23 cellular contexts compared by ENCODE assay signal in genomic region chr3:155007729-155008128, GRCh38.
"Had no signal": no experiment of that assay in that cellular context is flagged by ENCODE, and none has a peak within 500 bp of the region (broad histone marks: within the 10 kb centered on the region; RNA-seq: fewer than 3 reads in every experiment).

No MANE protein-coding gene starts in this region.

- H3K4me1 Mint-ChIP-seq: activated B cell treated with CpG ODN at 0.5 μM for 24 hours; activated naive CD8-positive, alpha-beta T cell treated with anti-CD3 and anti-CD28 coated beads, Interleukin-2, amount 50 U/mL, for 24 hours; naive thymus-derived CD8-positive, alpha-beta T cell; T-helper 17 cell had no signal

- H3K27ac Mint-ChIP-seq: activated B cell treated with CpG ODN at 0.5 μM for 24 hours; activated CD4-positive, alpha-beta memory T cell treated with anti-CD3 and anti-CD28 coated beads for 36 hours; activated naive CD8-positive, alpha-beta T cell treated with anti-CD3 and anti-CD28 coated beads, Interleukin-2, amount 50 U/mL, for 24 hours; mesothelial cell of epicardium; naive thymus-derived CD8-positive, alpha-beta T cell; progenitor cell of endocrine pancreas; stimulated activated naive CD8-positive, alpha-beta T cell treated with anti-CD3 and anti-CD28 coated beads, Interleukin-15, Interleukin-2, amounts not matched to agents 100 ng/mL and 50 ng/mL, for 24 hours; T-helper 17 cell had no signal

- H3K4me3 Mint-ChIP-seq: activated B cell treated with CpG ODN at 0.5 μM for 24 hours; activated CD4-positive, alpha-beta memory T cell treated with anti-CD3 and anti-CD28 coated beads for 36 hours; activated naive CD8-positive, alpha-beta T cell treated with anti-CD3 and anti-CD28 coated beads, Interleukin-2, amount 50 U/mL, for 24 hours; mesothelial cell of epicardium; naive thymus-derived CD8-positive, alpha-beta T cell; stimulated activated naive CD8-positive, alpha-beta T cell treated with anti-CD3 and anti-CD28 coated beads, Interleukin-15, Interleukin-2, amounts not matched to agents 100 ng/mL and 50 ng/mL, for 24 hours; T-helper 17 cell had no signal

- H3K27me3 Mint-ChIP-seq: activated B cell treated with CpG ODN at 0.5 μM for 24 hours; activated CD4-positive, alpha-beta memory T cell treated with anti-CD3 and anti-CD28 coated beads for 36 hours; activated naive CD8-positive, alpha-beta T cell treated with anti-CD3 and anti-CD28 coated beads, Interleukin-2, amount 50 U/mL, for 24 hours; progenitor cell of endocrine pancreas; stimulated activated naive CD8-positive, alpha-beta T cell treated with anti-CD3 and anti-CD28 coated beads, Interleukin-15, Interleukin-2, amounts not matched to agents 100 ng/mL and 50 ng/mL, for 24 hours; T-helper 17 cell had no signal

- H3K36me3 Mint-ChIP-seq: activated CD4-positive, alpha-beta memory T cell treated with anti-CD3 and anti-CD28 coated beads for 36 hours; naive thymus-derived CD8-positive, alpha-beta T cell had no signal

- ATAC-seq: activated naive CD8-positive, alpha-beta T cell treated with anti-CD3 and anti-CD28 coated beads, Interleukin-2, amount 50 U/mL, for 24 hours; body of pancreas; left lung; naive thymus-derived CD8-positive, alpha-beta T cell; right cardiac atrium; T-helper 17 cell; upper lobe of right lung had no signal

- DNase-seq: activated B cell treated with CpG ODN at 0.5 μM for 24 hours; activated CD4-positive, alpha-beta memory T cell treated with anti-CD3 and anti-CD28 coated beads for 36 hours; activated CD4-positive, alpha-beta T cell treated with anti-CD3 and anti-CD28 coated beads for 4 hours; activated effector memory CD4-positive, alpha-beta T cell treated with Interleukin-2 at 50 U/mL for 16 hours; activated naive CD4-positive, alpha-beta T cell treated with anti-CD3 and anti-CD28 coated beads, Interleukin-2, amount 50 U/mL, for 16 hours; activated naive CD8-positive, alpha-beta T cell treated with anti-CD3 and anti-CD28 coated beads, Interleukin-2, amount 50 U/mL, for 24 hours; activated T-cell treated with anti-CD3 and anti-CD28 coated beads, Interleukin-2, amount 50 U/mL, for 48 hours; body of pancreas; effector CD4-positive, alpha-beta T cell; foreskin fibroblast; kidney; left lung; naive thymus-derived CD8-positive, alpha-beta T cell; right cardiac atrium; stimulated activated CD4-positive, alpha-beta T cell treated with anti-CD3 and anti-CD28 coated beads, Interleukin-12 subunit alpha, Interleukin-12 subunit beta, amount 100 ng/mL, for 4 hours; stimulated activated CD4-positive, alpha-beta T cell treated with anti-CD3 and anti-CD28 coated beads, Interleukin-4, amount 100 ng/mL, for 4 hours; substantia nigra; T-helper 17 cell; thyroid gland; upper lobe of right lung had no signal
